ENCODE assay signal across 7 cellular contexts in genomic region chr5:54229041-54229780, GRCh38.
DNase-seq lines count a peak whose midpoint lies in the region; TF ChIP-seq lines count a peak whose summit lies in the region.

No MANE protein-coding gene starts in this region.

- H3K27me3 ChIP-seq in hepatocyte (no peaks in the 10 kb centered on the region), smooth muscle cell (ENCODE audit: low read depth) (no peaks in the 10 kb centered on the region)

- 27% methylated on average over 6 of the region's 6 CpGs for WGBS in hepatocyte (ENCODE audit: low lambda C conversion rate, missing lambda C conversion rate)
- WGBS in smooth muscle cell (ENCODE audit: low lambda C conversion rate) = 26% methylated on average over 6 of the region's 6 CpGs

- no peaks in the 10 kb centered on the region for H3K9me3 ChIP-seq in hepatocyte (ENCODE audit: low read depth)
- H3K9me3 ChIP-seq in smooth muscle cell (replicated peaks; ENCODE audit: low read depth) = no peaks in the 10 kb centered on the region

- TF ChIP-seq CTCF in GM12874 (IDR thresholded peaks at IDR 0.05; ENCODE audit: insufficient read depth, low read depth, low read length) = peak; percentile 84
- TF ChIP-seq CTCF in LNCAP (IDR thresholded peaks at IDR 0.05) = peak; percentile 98
- TF ChIP-seq CTCF in hepatocyte (IDR thresholded peaks at IDR 0.05; ENCODE audit: poor library complexity) = peak; percentile 94
- TF ChIP-seq CTCF in smooth muscle cell (IDR thresholded peaks at IDR 0.05; ENCODE audit: borderline replicate concordance, insufficient read depth, poor library complexity, severe bottlenecking) = peak; percentile 97

- H3K36me3 ChIP-seq in hepatocyte (replicated peaks; ENCODE audit: insufficient read depth, low read depth) (no peaks in the 10 kb centered on the region), smooth muscle cell (ENCODE audit: low read depth) (no peaks in the 10 kb centered on the region)

- H3K27ac ChIP-seq in hepatocyte (no peak overlapping the region), smooth muscle cell (ENCODE audit: low read depth) (no peak overlapping the region)

- H3K4me3 ChIP-seq in hepatocyte (no peak overlapping the region), smooth muscle cell (no peak overlapping the region)

- H3K9me2 ChIP-seq in hepatocyte (replicated peaks; ENCODE audit: insufficient read depth) = no peaks in the 10 kb centered on the region

- no peaks in the 10 kb centered on the region for H3F3A ChIP-seq in smooth muscle cell (ENCODE audit: low read depth)

- H4K20me1 ChIP-seq in hepatocyte (ENCODE audit: insufficient read depth, poor library complexity, severe bottlenecking) (no peaks in the 10 kb centered on the region), smooth muscle cell (ENCODE audit: low read depth) (peaks cover 60% of the 10 kb centered on the region)

- no peak overlapping the region for H3K9ac ChIP-seq in smooth muscle cell (ENCODE audit: low read depth)

- DNase-seq in H4 (ENCODE audit: low spot score) (peak; percentile 43), T-helper 1 cell (peak; percentile 28 to 70 (median 45)), anterior cingulate cortex (lab: John Stamatoyannopoulos, UW) (peak in 49 of 58 donors; percentile 2 to 74 (median 18)), hepatocyte (ENCODE audit: low spot score) (peak; percentile 78), smooth muscle cell (lab: John Stamatoyannopoulos, UW; ENCODE audit: unreplicated experiment) (peak; percentile 3)

- H2AFZ ChIP-seq in hepatocyte (no peak overlapping the region), smooth muscle cell (ENCODE audit: low read depth) (no peak overlapping the region)

- no peaks in the 10 kb centered on the region for H3K4me1 ChIP-seq in hepatocyte (ENCODE audit: insufficient read depth)
- H3K4me1 ChIP-seq in smooth muscle cell (ENCODE audit: low read depth) = no peaks in the 10 kb centered on the region

- H3K79me2 ChIP-seq in hepatocyte (peaks cover 51% of the 10 kb centered on the region), smooth muscle cell (ENCODE audit: low read depth) (peaks cover 15% of the 10 kb centered on the region)

- no peak overlapping the region for H3K4me2 ChIP-seq in hepatocyte
- no peak overlapping the region for H3K4me2 ChIP-seq in smooth muscle cell

Comparison
In these comparisons a context has a peak if more than half of its experiments do, and no peak if none do; other contexts are left out.
1. DNase-seq: peak in every context shown above with its lines; median percentile 78 in hepatocyte; 45 in T-helper 1 cell; 43 in H4; 18 in anterior cingulate cortex; 3 in smooth muscle cell.